Comparison of ENCODE assay signal across 8 cellular contexts in genomic region chr4:86359944-86360478, GRCh38. TPM values are rescaled to one million over a fixed set of nuclear protein-coding genes. Genes with fewer than 3 reads are reported as not detected.
DNase-seq lines count a peak whose midpoint lies in the region; ATAC-seq and TF ChIP-seq lines count a peak whose summit lies in the region.

Gene MAPK10, minus strand, starts transcription at chr4:86360053.

- no peak within 1 kb of the TSS for H3K27ac ChIP-seq in suprapubic skin

- peak within 1 kb of the TSS; percentile 27 for H3K4me3 ChIP-seq in suprapubic skin

- H3K9me3 ChIP-seq in suprapubic skin = no peaks in the 10 kb centered on the region

- H3K36me3 Mint-ChIP-seq in activated T-helper 17 cell treated with anti-CD3 and anti-CD28 coated beads, Interleukin-2, amount 50 U/mL, for 72 hours (ENCODE audit: low read depth) = no peaks in the 10 kb centered on the region
- no peaks in the 10 kb centered on the region for H3K36me3 Mint-ChIP-seq in nephron (ENCODE audit: low read depth)

- H3K4me3 Mint-ChIP-seq in activated T-helper 17 cell treated with anti-CD3 and anti-CD28 coated beads, Interleukin-2, amount 50 U/mL, for 72 hours = peak within 1 kb of the TSS; percentile 54
- peak within 1 kb of the TSS; percentile 65 to 82 (median 80) for H3K4me3 Mint-ChIP-seq in nephron

- DNase-seq in AG20443 (ENCODE audit: low spot score) (peak; percentile 70), NCI-H774 (lab: John Stamatoyannopoulos, UW) (peak; percentile 81), foreskin melanocyte (peak; percentile 88), suprapubic skin (ENCODE audit: low spot score in 2 of 2) (peak in 1 of 2 donors; percentile 69)

- TF ChIP-seq POLR2A in suprapubic skin (IDR thresholded peaks at IDR 0.05) = no peak

- ATAC-seq in GM19035 (IDR thresholded peaks at IDR 0.05; ENCODE audit: unreplicated experiment) (peak; percentile 94), HG03196 (IDR thresholded peaks at IDR 0.05; ENCODE audit: unreplicated experiment) (peak; percentile 97)
- ATAC-seq in activated T-helper 17 cell treated with anti-CD3 and anti-CD28 coated beads, Interleukin-2, amount 50 U/mL, for 72 hours (replicated peaks) = peak; percentile 88

- peaks cover 11% of the 10 kb centered on the region for H3K4me1 ChIP-seq in suprapubic skin

- peaks cover 2% of the 10 kb centered on the region for H3K27me3 ChIP-seq in suprapubic skin

- peak within 1 kb of the TSS; percentile 52 for H3K27ac Mint-ChIP-seq in activated T-helper 17 cell treated with anti-CD3 and anti-CD28 coated beads, Interleukin-2, amount 50 U/mL, for 72 hours
- H3K27ac Mint-ChIP-seq in nephron = peak within 1 kb of the TSS; percentile 75 to 93 (median 91)

- TF ChIP-seq EP300 in suprapubic skin (IDR thresholded peaks at IDR 0.05) = no peak

- WGBS in suprapubic skin = 5% methylated on average over 12 of the region's 12 CpGs

- H3K4me1 Mint-ChIP-seq in activated T-helper 17 cell treated with anti-CD3 and anti-CD28 coated beads, Interleukin-2, amount 50 U/mL, for 72 hours = peaks cover 9% of the 10 kb centered on the region
- peaks cover 29% of the 10 kb centered on the region for H3K4me1 Mint-ChIP-seq in nephron

- H3K36me3 ChIP-seq in suprapubic skin = no peaks in the 10 kb centered on the region

- no peaks in the 10 kb centered on the region for H3K9me3 Mint-ChIP-seq in activated T-helper 17 cell treated with anti-CD3 and anti-CD28 coated beads, Interleukin-2, amount 50 U/mL, for 72 hours
- no peaks in the 10 kb centered on the region for H3K9me3 Mint-ChIP-seq in nephron

- TF ChIP-seq CTCF in nephron (IDR thresholded peaks at IDR 0.05; ENCODE audit: unreplicated experiment in 3 of 3) (no peak), suprapubic skin (IDR thresholded peaks at IDR 0.05) (no peak)

- H3K27me3 Mint-ChIP-seq in activated T-helper 17 cell treated with anti-CD3 and anti-CD28 coated beads, Interleukin-2, amount 50 U/mL, for 72 hours = peaks cover 3% of the 10 kb centered on the region
- H3K27me3 Mint-ChIP-seq in nephron (ENCODE audit: low read depth) = no peaks in the 10 kb centered on the region

RNA-seq across cellular contexts. Expression of gene MAPK10, which starts in this region (rescaled TPM):
- total RNA-seq in activated T-helper 17 cell treated with anti-CD3 and anti-CD28 coated beads, Interleukin-2, amount 50 U/mL, for 72 hours = under 1 TPM; 0.87 to 0.95 TPM
- 10 to 100 TPM in 1 of 4 donors, 1 to 10 TPM in 3; 2.0 to 16.8 (median 4.1) TPM for total RNA-seq in suprapubic skin

Comparison
In these comparisons a context has a peak if more than half of its experiments do, and no peak if none do; other contexts are left out.
1. Peak in ATAC-seq in activated T-helper 17 cell treated with anti-CD3 and anti-CD28 coated beads, Interleukin-2, amount 50 U/mL, for 72 hours; RNA of the gene not detected or under 1 TPM.